Comparison of ENCODE assay signal across 7 cellular contexts in genomic region chrX:47194388-47194787, GRCh38. TPM values are rescaled to one million over a fixed set of nuclear protein-coding genes. Genes with fewer than 3 reads are reported as not detected.
DNase-seq lines count a peak whose midpoint lies in the region; ATAC-seq lines count a peak whose summit lies in the region.

No MANE protein-coding gene starts in this region.

- no peak for DNase-seq in activated naive CD4-positive, alpha-beta T cell treated with anti-CD3 and anti-CD28 coated beads, Interleukin-2, amount 50 U/mL, for 72 hours (ENCODE audit: low spot score in 2 of 2)
- DNase-seq in SIG-M5 treated with dmso at 0.1 percent for 504 hours (lab: John Stamatoyannopoulos, UW; ENCODE audit: unreplicated experiment), result no peak
- DNase-seq in posterior vena cava (ENCODE audit: low spot score), result no peak
- DNase-seq in stimulated activated CD4-positive, alpha-beta T cell treated with anti-CD3 and anti-CD28 coated beads, Interleukin-2, amount 100 ng/mL, for 48 hours, result no peak

- H3K9me3 ChIP-seq in HUES6 (ENCODE audit: control insufficient read depth, insufficient read depth, low read depth, low read length), result no peaks in the 10 kb centered on the region
- H3K9me3 ChIP-seq in iPS-20b (ENCODE audit: insufficient read depth, low read depth, low read length), result no peaks in the 10 kb centered on the region
- no peaks in the 10 kb centered on the region for H3K9me3 ChIP-seq in subcutaneous abdominal adipose tissue (ENCODE audit: control insufficient read depth in 5 of 5, low read length in 5 of 5)

- peaks cover 30 to 36% of the 10 kb centered on the region in 2 donors for H3K36me3 Mint-ChIP-seq in activated naive CD4-positive, alpha-beta T cell treated with anti-CD3 and anti-CD28 coated beads, Interleukin-2, amount 50 U/mL, for 72 hours

- H3K27ac ChIP-seq in HUES6 (ENCODE audit: low read depth, low read length) (peak overlapping the region; percentile 93), iPS-20b (ENCODE audit: low read length) (peak overlapping the region; percentile 36), subcutaneous abdominal adipose tissue (ENCODE audit: low read depth, low read length) (peak overlapping the region; percentile 96)

- intact Hi-C loops in posterior vena cava (cut with DNase I), result loop anchor here in 1 of 2 donors (10.0 kb wide), 2 partner anchors 190 to 330 kb away; no protein-coding TSS in a partner anchor

- peak overlapping the region; percentile 86 for H3K4me3 ChIP-seq in HUES6 (ENCODE audit: low read depth, low read length)
- H3K4me3 ChIP-seq in iPS-20b (ENCODE audit: low read length), result peak overlapping the region; percentile 97
- peak overlapping the region; percentile 82 to 95 (median 87) for H3K4me3 ChIP-seq in subcutaneous abdominal adipose tissue (ENCODE audit: low read depth in 1 of 5, low read length in 5 of 5)

- peak overlapping the region; percentile 95 to 99 for H3K27ac Mint-ChIP-seq in activated naive CD4-positive, alpha-beta T cell treated with anti-CD3 and anti-CD28 coated beads, Interleukin-2, amount 50 U/mL, for 72 hours

- no peak for ATAC-seq in activated naive CD4-positive, alpha-beta T cell treated with anti-CD3 and anti-CD28 coated beads, Interleukin-2, amount 50 U/mL, for 72 hours

- H3K9ac ChIP-seq in HUES6 (ENCODE audit: low read length) (peak overlapping the region; percentile 98), iPS-20b (ENCODE audit: low read depth, low read length) (peak overlapping the region; percentile 94), subcutaneous abdominal adipose tissue (ENCODE audit: low read length in 5 of 5) (peak overlapping the region; percentile 29 to 98 (median 92))

- H3K36me3 ChIP-seq in HUES6 (ENCODE audit: control insufficient read depth, insufficient read depth, low read length), result peaks cover 44% of the 10 kb centered on the region
- peaks cover 40% of the 10 kb centered on the region for H3K36me3 ChIP-seq in iPS-20b (ENCODE audit: insufficient read depth, low read depth, low read length)
- peaks cover 0 to 20% (median 14%) of the 10 kb centered on the region in 5 donors for H3K36me3 ChIP-seq in subcutaneous abdominal adipose tissue (ENCODE audit: control insufficient read depth in 5 of 5, insufficient read depth in 5 of 5, low read length in 5 of 5)

- H3K27me3 ChIP-seq in HUES6 (ENCODE audit: control insufficient read depth, insufficient read depth, low read length) (no peaks in the 10 kb centered on the region), iPS-20b (ENCODE audit: insufficient read depth, low read length) (no peaks in the 10 kb centered on the region), subcutaneous abdominal adipose tissue (ENCODE audit: control insufficient read depth in 5 of 5, insufficient read depth in 4 of 5, low read length in 5 of 5) (peaks cover 0 to 6% (median 5%) of the 10 kb centered on the region in 5 donors)

- H3K4me1 ChIP-seq in HUES6 (ENCODE audit: control insufficient read depth, insufficient read depth, low read length) (peaks cover 57% of the 10 kb centered on the region), iPS-20b (ENCODE audit: insufficient read depth, low read length) (peaks cover 24% of the 10 kb centered on the region), subcutaneous abdominal adipose tissue (ENCODE audit: control insufficient read depth in 5 of 5, insufficient read depth in 5 of 5, low read length in 5 of 5) (peaks cover 5 to 76% (median 65%) of the 10 kb centered on the region in 5 donors)

- H3K9me3 Mint-ChIP-seq in activated naive CD4-positive, alpha-beta T cell treated with anti-CD3 and anti-CD28 coated beads, Interleukin-2, amount 50 U/mL, for 72 hours, result no peaks in the 10 kb centered on the region

RNA-seq across cellular contexts. Expression of gene UBA1, which starts 0.8 kb away (rescaled TPM):
- 100 to 1,000 TPM; 236 to 259 TPM for total RNA-seq in activated naive CD4-positive, alpha-beta T cell treated with anti-CD3 and anti-CD28 coated beads, Interleukin-2, amount 50 U/mL, for 72 hours
- 100 to 1,000 TPM; 151 to 179 TPM for total RNA-seq in posterior vena cava

RNA-seq across cellular contexts. Expression of gene CDK16, which starts 24.1 kb away (rescaled TPM):
- total RNA-seq in activated naive CD4-positive, alpha-beta T cell treated with anti-CD3 and anti-CD28 coated beads, Interleukin-2, amount 50 U/mL, for 72 hours, result 10 to 100 TPM; 69.5 to 95.8 TPM
- 10 to 100 TPM; 53.5 to 55.3 TPM for total RNA-seq in posterior vena cava

RNA-seq across cellular contexts. Expression of gene USP11, which starts 38.4 kb away (rescaled TPM):
- total RNA-seq in activated naive CD4-positive, alpha-beta T cell treated with anti-CD3 and anti-CD28 coated beads, Interleukin-2, amount 50 U/mL, for 72 hours, result 10 to 100 TPM; 14.5 to 22.2 TPM
- total RNA-seq in posterior vena cava, result 10 to 100 TPM; 50.2 to 61.6 TPM

RNA-seq across cellular contexts. Expression of gene RBM10, which starts 49.4 kb away (rescaled TPM):
- total RNA-seq in activated naive CD4-positive, alpha-beta T cell treated with anti-CD3 and anti-CD28 coated beads, Interleukin-2, amount 50 U/mL, for 72 hours, result 10 to 100 TPM; 54.7 to 61.3 TPM
- total RNA-seq in posterior vena cava, result 10 to 100 TPM; 17.8 to 20.8 TPM

RNA-seq across cellular contexts. Expression of gene NDUFB11, which starts 49.9 kb away (rescaled TPM):
- 10 to 100 TPM; 89.5 to 91.9 TPM for total RNA-seq in activated naive CD4-positive, alpha-beta T cell treated with anti-CD3 and anti-CD28 coated beads, Interleukin-2, amount 50 U/mL, for 72 hours
- 10 to 100 TPM; 35.7 to 44.0 TPM for total RNA-seq in posterior vena cava

Comparison
In these comparisons a context has a peak if more than half of its experiments do, and no peak if none do; other contexts are left out.
1. H3K27ac ChIP-seq: peak in every context shown above with its lines; median percentile 96 in subcutaneous abdominal adipose tissue; 93 in HUES6; 36 in iPS-20b.